8 cellular contexts compared by ENCODE assay signal in genomic region chr12:1629338-1630080, GRCh38. TPM values are rescaled to one million over a fixed set of nuclear protein-coding genes. Genes with fewer than 3 reads are reported as not detected.
DNase-seq lines count a peak whose midpoint lies in the region; ATAC-seq lines count a peak whose summit lies in the region.

No MANE protein-coding gene starts in this region.

- no peak for DNase-seq in activated CD4-positive, alpha-beta memory T cell treated with anti-CD3 and anti-CD28 coated beads for 36 hours
- no peak for DNase-seq in activated CD4-positive, alpha-beta memory T cell treated with anti-CD3 and anti-CD28 coated beads, Interleukin-2, amount 10 ng/mL, durations not matched to agents 7 days and 5 days
- DNase-seq in T-cell (peak in 1 of 34 experiments; percentile 18), left cardiac atrium (peak; percentile 33), skeletal muscle cell (ENCODE audit: low read depth) (no peak), middle frontal gyrus (ENCODE audit: extremely low spot score, low spot score) (no peak), SHP77 treated with DMSO at 0.1 percent for 48 hours (lab: John Stamatoyannopoulos, UW) (no peak)

- intact Hi-C loops in activated CD4-positive, alpha-beta memory T cell treated with anti-CD3 and anti-CD28 coated beads for 36 hours (cut with micrococcal nuclease) = no loop called here
- intact Hi-C loops in left cardiac atrium (cut with DNase I) = loop anchor here in 1 of 2 donors (5.0 kb wide), 1 partner anchor 308 kb away; no protein-coding TSS in a partner anchor

- H3K4me3 ChIP-seq in skeletal muscle cell (ENCODE audit: low read depth, low read length) = peak overlapping the region; percentile 29

- peak overlapping the region; percentile 9 for H3K4me3 Mint-ChIP-seq in activated CD4-positive, alpha-beta memory T cell treated with anti-CD3 and anti-CD28 coated beads for 36 hours
- no peak overlapping the region for H3K4me3 Mint-ChIP-seq in activated CD4-positive, alpha-beta memory T cell treated with anti-CD3 and anti-CD28 coated beads, Interleukin-2, amount 10 ng/mL, durations not matched to agents 7 days and 5 days
- H3K4me3 Mint-ChIP-seq in T-cell = peak overlapping the region; percentile 59 to 82 (median 64)

- no peaks in the 10 kb centered on the region for H3K36me3 Mint-ChIP-seq in activated CD4-positive, alpha-beta memory T cell treated with anti-CD3 and anti-CD28 coated beads for 36 hours
- H3K36me3 Mint-ChIP-seq in activated CD4-positive, alpha-beta memory T cell treated with anti-CD3 and anti-CD28 coated beads, Interleukin-2, amount 10 ng/mL, durations not matched to agents 7 days and 5 days (ENCODE audit: low read depth) = no peaks in the 10 kb centered on the region
- H3K36me3 Mint-ChIP-seq in T-cell = no peaks in the 10 kb centered on the region

- CTCF ChIA-PET in activated CD4-positive, alpha-beta memory T cell treated with anti-CD3 and anti-CD28 coated beads for 36 hours (lab: Charles Lee) = interaction anchor here (0.8 to 4.0 kb wide), 11 partner anchors 10 to 512 kb away, joined by 3 to 19 read pairs (median 5); no protein-coding TSS in a partner anchor
- CTCF ChIA-PET in activated CD4-positive, alpha-beta memory T cell treated with anti-CD3 and anti-CD28 coated beads, Interleukin-2, amount 10 ng/mL, durations not matched to agents 7 days and 5 days (lab: Charles Lee) = interaction anchor here (1.8 to 3.4 kb wide), 4 partner anchors 14 to 511 kb away, joined by 4 to 11 read pairs (median 6); no protein-coding TSS in a partner anchor
- CTCF ChIA-PET in T-cell (lab: Charles Lee) = interaction anchor here (0.6 to 1.1 kb wide), 2 partner anchors 28 to 233 kb away, joined by 3 to 4 read pairs; no protein-coding TSS in a partner anchor

- H3K9me3 Mint-ChIP-seq in activated CD4-positive, alpha-beta memory T cell treated with anti-CD3 and anti-CD28 coated beads for 36 hours = no peaks in the 10 kb centered on the region
- H3K9me3 Mint-ChIP-seq in activated CD4-positive, alpha-beta memory T cell treated with anti-CD3 and anti-CD28 coated beads, Interleukin-2, amount 10 ng/mL, durations not matched to agents 7 days and 5 days = no peaks in the 10 kb centered on the region
- no peaks in the 10 kb centered on the region for H3K9me3 Mint-ChIP-seq in T-cell

- peaks cover 59% of the 10 kb centered on the region for H3K27me3 Mint-ChIP-seq in activated CD4-positive, alpha-beta memory T cell treated with anti-CD3 and anti-CD28 coated beads for 36 hours
- H3K27me3 Mint-ChIP-seq in activated CD4-positive, alpha-beta memory T cell treated with anti-CD3 and anti-CD28 coated beads, Interleukin-2, amount 10 ng/mL, durations not matched to agents 7 days and 5 days = peaks cover 78% of the 10 kb centered on the region
- H3K27me3 Mint-ChIP-seq in T-cell = peaks cover 44 to 59% of the 10 kb centered on the region in 2 donors

- peak in 2 of 4 experiments; percentile 14 to 24 for ATAC-seq in T-cell (replicated peaks in 1 of 4)
- ATAC-seq in left cardiac atrium = peak; percentile 6 to 17
- no peak for ATAC-seq in GM18858 (IDR thresholded peaks at IDR 0.05; ENCODE audit: unreplicated experiment)

- POLR2A ChIA-PET in activated CD4-positive, alpha-beta memory T cell treated with anti-CD3 and anti-CD28 coated beads for 36 hours (lab: Charles Lee) = no interaction called here
- POLR2A ChIA-PET in activated CD4-positive, alpha-beta memory T cell treated with anti-CD3 and anti-CD28 coated beads, Interleukin-2, amount 10 ng/mL, durations not matched to agents 7 days and 5 days (lab: Charles Lee) = interaction anchor here (0.8 to 1.0 kb wide), 2 partner anchors 11 to 42 kb away, joined by 3 read pairs; no protein-coding TSS in a partner anchor
- POLR2A ChIA-PET in T-cell (lab: Charles Lee) = no interaction called here

- no peak overlapping the region for H3K27ac Mint-ChIP-seq in activated CD4-positive, alpha-beta memory T cell treated with anti-CD3 and anti-CD28 coated beads for 36 hours
- H3K27ac Mint-ChIP-seq in activated CD4-positive, alpha-beta memory T cell treated with anti-CD3 and anti-CD28 coated beads, Interleukin-2, amount 10 ng/mL, durations not matched to agents 7 days and 5 days = no peak overlapping the region
- no peak overlapping the region for H3K27ac Mint-ChIP-seq in T-cell

- peaks cover 13% of the 10 kb centered on the region for H3K4me1 Mint-ChIP-seq in activated CD4-positive, alpha-beta memory T cell treated with anti-CD3 and anti-CD28 coated beads for 36 hours (ENCODE audit: low read depth)
- H3K4me1 Mint-ChIP-seq in activated CD4-positive, alpha-beta memory T cell treated with anti-CD3 and anti-CD28 coated beads, Interleukin-2, amount 10 ng/mL, durations not matched to agents 7 days and 5 days = peaks cover 15% of the 10 kb centered on the region
- H3K4me1 Mint-ChIP-seq in T-cell = peaks cover 15 to 24% (median 17%) of the 10 kb centered on the region in 3 donors

RNA-seq across cellular contexts. Expression of gene WNT5B, which starts 0.5 kb away (rescaled TPM):
- total RNA-seq in activated CD4-positive, alpha-beta memory T cell treated with anti-CD3 and anti-CD28 coated beads for 36 hours = not detected
- 1 to 10 TPM; 1.4 to 1.7 TPM for total RNA-seq in activated CD4-positive, alpha-beta memory T cell treated with anti-CD3 and anti-CD28 coated beads, Interleukin-2, amount 10 ng/mL, durations not matched to agents 7 days and 5 days
- under 1 TPM in 1 of 5 donors, not detected in 4; 0.20 TPM for total RNA-seq in T-cell
- 1 to 10 TPM; 1.8 to 5.0 TPM for total RNA-seq in left cardiac atrium

RNA-seq across cellular contexts. Expression of gene FBXL14, which starts 35.1 kb away (rescaled TPM):
- total RNA-seq in activated CD4-positive, alpha-beta memory T cell treated with anti-CD3 and anti-CD28 coated beads for 36 hours = 10 to 100 TPM; 13.5 to 14.4 TPM
- 10 to 100 TPM; 30.3 to 30.9 TPM for total RNA-seq in activated CD4-positive, alpha-beta memory T cell treated with anti-CD3 and anti-CD28 coated beads, Interleukin-2, amount 10 ng/mL, durations not matched to agents 7 days and 5 days
- total RNA-seq in T-cell (10 to 100 TPM; 27.3 to 48.7 (median 42.5) TPM), left cardiac atrium (1 to 10 TPM; 7.0 to 7.6 TPM)
